ENCODE assay signal across 12 cellular contexts in genomic region chr1:203210350-203210749, GRCh38. TPM values are rescaled to one million over a fixed set of nuclear protein-coding genes. Genes with fewer than 3 reads are reported as not detected.
"Had no signal": no experiment of that assay in that cellular context is flagged by ENCODE, and none has a peak within 500 bp of the region (broad histone marks: within the 10 kb centered on the region; RNA-seq: fewer than 3 reads in every experiment).

No MANE protein-coding gene starts in this region.

- H3K4me3 Mint-ChIP-seq: GM23338, H9, HFFc6 had no signal

- H2AFZ ChIP-seq: GM23248, GM23338 had no signal

- H3K4me1 ChIP-seq: HAP-1 had no signal

- H3K4me2 ChIP-seq: GM23338 had no signal

- FAIRE-seq: H1, H54 had no signal

- H3K4me3 ChIP-seq: GM23248, GM23338, HAP-1 had no signal

- H3K9me3 ChIP-seq: HAP-1 had no signal

- ATAC-seq: GM23338, HCT116 had no signal

- DNase-seq: GM23248, GOT3, H7, H9, HCEC 1CT, HFFc6 had no signal

- H3K9ac ChIP-seq: GM23248 had no signal

- H3K9me3 Mint-ChIP-seq: GM23338, H9, HFFc6 had no signal

- H3K36me3 ChIP-seq: HAP-1 had no signal

- H3K27ac ChIP-seq: GM23248 had no signal

- H3K27ac Mint-ChIP-seq: GM23338, H9, HFFc6 had no signal

RNA-seq across cellular contexts. Expression of gene CHIT1, which starts 19.1 kb away (rescaled TPM):
- total RNA-seq: GM23248, H1, H4, H7, H9, HFFc6 had no signal
- polyA plus RNA-seq: GM23248, H1 had no signal

RNA-seq across cellular contexts. Expression of gene CHI3L1, which starts 23.8 kb away (rescaled TPM):
- total RNA-seq: H1, H4, H9, HFFc6 had no signal
- polyA plus RNA-seq: GM23338 had no signal

RNA-seq across cellular contexts. Expression of gene MYBPH, which starts 34.7 kb away (rescaled TPM):
- total RNA-seq: GM23338, H1, H4, H7, H9, HFFc6 had no signal
- polyA plus RNA-seq: GM23338, H1 had no signal
